In the genomic region with DNA sequence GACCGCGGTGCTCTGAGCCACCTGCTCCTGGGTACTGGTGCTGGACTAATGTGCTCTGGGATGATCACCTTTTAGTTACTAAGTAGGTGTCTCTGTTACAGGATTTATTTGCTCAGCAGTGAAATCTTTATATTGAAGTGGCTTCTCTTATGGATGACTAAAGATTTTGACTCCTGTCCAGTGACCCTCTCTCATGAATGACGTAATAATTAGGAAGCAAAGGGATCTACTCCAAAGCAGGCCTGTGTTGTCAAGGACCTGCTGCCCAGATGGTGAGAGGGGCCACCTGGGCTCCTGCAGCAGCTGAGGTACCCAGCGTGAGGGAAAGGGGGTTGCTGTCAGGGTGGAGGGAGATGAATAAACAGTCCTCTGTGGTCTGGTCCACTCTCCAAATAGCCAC, we compare ENCODE assay signal across 17 cellular contexts.
A peak's percentile ranks its signal among the peaks of the same experiment; 100 is the strongest.
DNase-seq lines count a peak whose midpoint lies in the region; TF ChIP-seq lines count a peak whose summit lies in the region.
"Had no signal": no experiment of that assay in that cellular context is flagged by ENCODE, and none has a peak within 500 bp of the region (broad histone marks: within the 10 kb centered on the region; RNA-seq: fewer than 3 reads in every experiment).

No MANE protein-coding gene starts in this region.

- peak; percentile 10 for DNase-seq in NCI-H2196 (lab: John Stamatoyannopoulos, UW; ENCODE audit: unreplicated experiment)
- no peak for DNase-seq in NCI-H2196 treated with DMSO at 0.1 percent for 48 hours (lab: John Stamatoyannopoulos, UW; ENCODE audit: unreplicated experiment)
- DNase-seq in DMS53 (lab: John Stamatoyannopoulos, UW), result peak; percentile 92
- DNase-seq in NCI-H2029 (lab: John Stamatoyannopoulos, UW), result peak; percentile 33
- no peak for DNase-seq in nucleus accumbens (lab: John Stamatoyannopoulos, UW)
- no peak for DNase-seq in RPMI8226
- no peak for DNase-seq in NCI-H82 (lab: John Stamatoyannopoulos, UW)
- DNase-seq: BE2C; CD4-positive, CD25-positive, alpha-beta regulatory T cell; GOT3; Kasumi-1; MG63; NCI-H1048; NCI-H1694; NCI-H2107; NCI-H526 treated with DMSO at 0.1 percent for 48 hours had no signal

- H3K27ac ChIP-seq in VCaP, result peak overlapping the region; percentile 52

- no peak for TF ChIP-seq CTCF in VCaP (conservative IDR thresholded peaks at IDR 0.05)

Comparison
In these comparisons a context has a peak if more than half of its experiments do, and no peak if none do; other contexts are left out.
1. DNase-seq: peak in NCI-H2196 (single experiment), DMS53 (single experiment) and NCI-H2029 (single experiment); none in NCI-H2196 treated with DMSO at 0.1 percent for 48 hours (single experiment), nucleus accumbens (0 of 56), RPMI8226 (single experiment) and NCI-H82 (single experiment).